10 cellular contexts compared by ENCODE assay signal in genomic region chrX:120562569-120562926, GRCh38. TPM values are rescaled to one million over a fixed set of nuclear protein-coding genes. Genes with fewer than 3 reads are reported as not detected.
DNase-seq lines count a peak whose midpoint lies in the region; ATAC-seq, FAIRE-seq and TF ChIP-seq lines count a peak whose summit lies in the region.
"Had no signal": no experiment of that assay in that cellular context is flagged by ENCODE, and none has a peak within 500 bp of the region (broad histone marks: within the 10 kb centered on the region; RNA-seq: fewer than 3 reads in every experiment).

No MANE protein-coding gene starts in this region.

- no peak for TF ChIP-seq POLR2A in K562 (conservative IDR thresholded peaks at IDR 0.05)

- FAIRE-seq in K562 (lab: Jason Lieb, UNC) = peak; percentile 63
- FAIRE-seq in RCC 7860 (lab: Jason Lieb, UNC) = no peak
- no peak for FAIRE-seq in urothelium cell line (lab: Jason Lieb, UNC)

- TF ChIP-seq CTCF in HEK293 (tag by site-specific recombination; IDR thresholded peaks at IDR 0.05) (no peak), K562 (IDR thresholded peaks at IDR 0.05 in 2 of 3, conservative IDR thresholded peaks at IDR 0.05 in 1 of 3; ENCODE audit: insufficient read depth in 2 of 3, low read depth in 1 of 3, low read length in 3 of 3) (no peak), nephron (IDR thresholded peaks at IDR 0.05; ENCODE audit: unreplicated experiment in 3 of 3) (no peak)

- H3K27ac ChIP-seq in ACC112 (ENCODE audit: low read depth, low read length) = peak overlapping the region; percentile 99; the same call in 1 of the 2 replicates
- H3K27ac ChIP-seq in HEK293 (ENCODE audit: extremely low read depth, low read depth, low read length) = no peak overlapping the region
- H3K27ac ChIP-seq in K562 (ENCODE audit: extremely low read depth, low read depth, low read length) = peak overlapping the region; percentile 99

- H3K36me3 ChIP-seq in ACC112 (ENCODE audit: insufficient read depth, low read length) (peaks cover 8% of the 10 kb centered on the region), HEK293 (ENCODE audit: control insufficient read depth in 2 of 2, insufficient read depth in 1 of 2, low read length in 2 of 2) (peaks cover 0 to 3% of the 10 kb centered on the region in 2 experiments; a peak in 1 of 3 replicates), K562 (ENCODE audit: control insufficient read depth, insufficient read depth, low read length) (peaks cover 6% of the 10 kb centered on the region; the same call in 1 of the 3 replicates)

- H3K4me1 Mint-ChIP-seq in nephron = peaks cover 13% of the 10 kb centered on the region

- H3K27ac Mint-ChIP-seq in nephron = peak overlapping the region; percentile 99

- peaks cover 11% of the 10 kb centered on the region for H3K4me1 ChIP-seq in ACC112 (ENCODE audit: control insufficient read depth, insufficient read depth, low read length, unreplicated experiment)
- H3K4me1 ChIP-seq in HEK293 (ENCODE audit: control insufficient read depth, insufficient read depth, low read length) = no peaks in the 10 kb centered on the region
- peaks cover 11 to 27% of the 10 kb centered on the region in 2 experiments for H3K4me1 ChIP-seq in K562 (replicated peaks in 1 of 2; ENCODE audit: control insufficient read depth in 2 of 2, insufficient read depth in 2 of 2, low read length in 2 of 2)

- POLR2A ChIA-PET in HEK293 (lab: Yijun Ruan, JAX) (no interaction called here), K562 (lab: Yijun Ruan, JAX) (interaction anchor here (0.7 to 3.0 kb wide), 4 partner anchors 11 to 70 kb away, joined by 3 to 13 read pairs (median 4); no protein-coding TSS in a partner anchor)

- intact Hi-C loops in K562 (cut with micrococcal nuclease) = no loop called here

- BruUV-seq in K562 (replicated peaks; lab: Mats Ljungman, UMichigan) = no TSS peak

- H3K9ac ChIP-seq in K562 (ENCODE audit: insufficient read depth in 1 of 2, low read depth in 2 of 2, low read length in 2 of 2) = peak overlapping the region; percentile 47 to 97; a peak in 3 of 4 replicates

- H3K9me3 ChIP-seq in HEK293 (ENCODE audit: control insufficient read depth, insufficient read depth, low read depth, low read length) (no peaks in the 10 kb centered on the region), K562 (replicated peaks; ENCODE audit: control insufficient read depth, insufficient read depth, low read depth, low read length) (no peaks in the 10 kb centered on the region)

- H3K4me2 ChIP-seq in K562 (ENCODE audit: insufficient read depth, low read length) = peak overlapping the region; percentile 86

- no peaks in the 10 kb centered on the region for H3K36me3 Mint-ChIP-seq in nephron (ENCODE audit: low read depth)

- TF ChIP-seq EP300 in K562 (IDR thresholded peaks at IDR 0.05; ENCODE audit: low read length) = no peak

- ATAC-seq in K562 (no peak), GM18870 (IDR thresholded peaks at IDR 0.05; ENCODE audit: unreplicated experiment) (no peak), HG03097 (IDR thresholded peaks at IDR 0.05; ENCODE audit: low FRiP score, unreplicated experiment) (no peak)

- WGBS in K562 (ENCODE audit: insufficient coverage, low coverage, missing lambda C conversion rate) = 0% methylated on average over 2 of the region's 2 CpGs

- in situ Hi-C loops in K562 (cut with MboI) = no loop called here

- H3K27me3 ChIP-seq in ACC112 (ENCODE audit: insufficient read depth, low read length) (no peaks in the 10 kb centered on the region), K562 (ENCODE audit: control insufficient read depth in 2 of 2, insufficient read depth in 2 of 2, low read length in 2 of 2) (no peaks in the 10 kb centered on the region)

- CTCF ChIA-PET in HEK293 (lab: Yijun Ruan, JAX) = no interaction called here
- CTCF ChIA-PET in K562 (lab: Yijun Ruan, JAX; ENCODE audit: low intra/inter-chr PET ratio) = no interaction called here

- peak in 1 of 4 experiments; percentile 40 for DNase-seq in K562 (ENCODE audit: extremely low read depth in 1 of 4, low spot score in 3 of 4)
- no peak for DNase-seq in RCC 7860 (ENCODE audit: low spot score)
- no peak for DNase-seq in urothelium cell line (ENCODE audit: low spot score)
- DNase-seq: DMS79 treated with DMSO at 0.1 percent for 48 hours, NCI-H1436 had no signal

- H4K20me1 ChIP-seq in K562 (replicated peaks; ENCODE audit: control insufficient read depth, insufficient read depth, low read length) = no peaks in the 10 kb centered on the region

- H3K79me2 ChIP-seq in ACC112 (ENCODE audit: control insufficient read depth, insufficient read depth, low read length, unreplicated experiment) (peaks cover 39% of the 10 kb centered on the region), K562 (ENCODE audit: control insufficient read depth, insufficient read depth, low read length) (peaks cover 44% of the 10 kb centered on the region)

- TF ChIP-seq RAD21 in K562 (CRISPR knock-in tag; conservative IDR thresholded peaks at IDR 0.05 in 1 of 2, IDR thresholded peaks at IDR 0.05 in 1 of 2) = no peak

- H3K9me3 Mint-ChIP-seq in nephron = no peaks in the 10 kb centered on the region

- H3K4me3 ChIP-seq in ACC112 (ENCODE audit: low read depth, low read length) (peak overlapping the region; percentile 98), HEK293 (ENCODE audit: low read depth, low read length) (no peak overlapping the region), K562 (peak overlapping the region; percentile 80; the same call in 1 of the 2 replicates)

- H3K27me3 Mint-ChIP-seq in nephron (ENCODE audit: low read depth) = no peaks in the 10 kb centered on the region

- peak overlapping the region; percentile 92 to 94 (median 94) for H3K4me3 Mint-ChIP-seq in nephron

- H2AFZ ChIP-seq in ACC112 (ENCODE audit: low read length, unreplicated experiment) (no peak overlapping the region), K562 (ENCODE audit: low read depth, low read length) (peak overlapping the region; percentile 77)

- no peaks in the 10 kb centered on the region for H3K9me1 ChIP-seq in K562 (ENCODE audit: control insufficient read depth, insufficient read depth, low read length)

TF ChIP-seq in HEK293, 187 proteins besides CTCF, POLR2A, EP300 and RAD21 (continues in another document):
- TF ChIP-seq ZNF645 (tag by site-specific recombination; IDR thresholded peaks at IDR 0.05) = no peak

TF ChIP-seq in K562, 482 proteins besides CTCF, POLR2A, EP300 and RAD21 (continues in another document):
- no peak for TF ChIP-seq NCOA2 (IDR thresholded peaks at IDR 0.05; ENCODE audit: partially characterized antibody in 2 of 2)
- TF ChIP-seq SMAD4 (CRISPR knock-in tag; conservative IDR thresholded peaks at IDR 0.05) = 0 out of 2 replicates have a peak, but pooled peaks have one; percentile 24
- peak; percentile 21; the same call in 1 of the 2 replicates for TF ChIP-seq GABPA (tag; conservative IDR thresholded peaks at IDR 0.05; ENCODE audit: low read depth)
- peak; percentile 63 to 77 for TF ChIP-seq FOXK2 (conservative IDR thresholded peaks at IDR 0.05 in 1 of 2, IDR thresholded peaks at IDR 0.05 in 1 of 2; ENCODE audit: low read depth in 2 of 2)
- no peak for TF ChIP-seq PML (IDR thresholded peaks at IDR 0.05; ENCODE audit: low read length)
- TF ChIP-seq ZNF134 (CRISPR knock-in tag; conservative IDR thresholded peaks at IDR 0.05) = 0 out of 2 replicates have a peak, but pooled peaks have one; percentile 10
- TF ChIP-seq NR2C2 (CRISPR knock-in tag; IDR thresholded peaks at IDR 0.05) = no peak
- TF ChIP-seq NR2C2 (tag; IDR thresholded peaks at IDR 0.05) = peak; percentile 32; the same call in 1 of the 2 replicates
- no peak for TF ChIP-seq ZNF175 (CRISPR knock-in tag; IDR thresholded peaks at IDR 0.05; ENCODE audit: low read depth)

RNA-seq across cellular contexts. Expression of gene CUL4B, which starts 1.8 kb away (rescaled TPM):
- total RNA-seq in K562 (2011; cell fraction: chromatin; rRNA removed; ENCODE audit: low replicate concordance) = 26.9 and 40.8 TPM in 2 replicates
- 6.5 and 8.3 TPM in 2 replicates for total RNA-seq in K562 (2011; cell fraction: nucleolus; rRNA removed)
- total RNA-seq in K562 (2011; cell fraction: nucleoplasm; rRNA removed) = 12.4 and 16.1 TPM in 2 replicates
- total RNA-seq in K562 (2014; rRNA removed) (14.7 and 15.0 TPM in 2 replicates), K562 (2014; rRNA removed; fragmentation: Illumina TruSeq; extraction: Trizol) (41.5 and 49.0 TPM in 2 replicates), K562 (2015; rRNA removed; fragmentation: Illumina TruSeq; extraction: Trizol) (35.4 and 37.5 TPM in 2 replicates), K562 (2021) (40.9 and 43.2 TPM in 2 replicates)
- polyA plus RNA-seq in K562 (2011; rRNA removed) (41.7 and 51.7 TPM in 2 replicates), K562 (2014; fragmentation: Illumina TruSeq; extraction: Trizol) (33.9 and 39.0 TPM in 2 replicates), K562 (2014; fragmentation: Nextera tagmentation; extraction: Ambion mirVana) (10 to 100 TPM; 15.5 to 23.6 TPM), K562 (2014; rRNA removed) (25.8 and 33.5 TPM in 2 replicates)
- 15.0 and 21.1 TPM in 2 replicates for polyA plus RNA-seq in K562 (2011; cell fraction: cytosol; rRNA removed)
- polyA plus RNA-seq in K562 (2011; cell fraction: nucleus; rRNA removed) = 29.9 and 30.6 TPM in 2 replicates
- polyA plus RNA-seq in K562 (2012) = 31.8 and 38.6 TPM in 2 replicates
- polyA minus RNA-seq in K562 (2011; rRNA and poly(A)+ RNA removed) = 69.6 and 78.1 TPM in 2 replicates
- polyA minus RNA-seq in K562 (2011; cell fraction: cytosol; rRNA and poly(A)+ RNA removed) = 21.6 and 31.1 TPM in 2 replicates
- polyA minus RNA-seq in K562 (2011; cell fraction: nucleus; rRNA and poly(A)+ RNA removed) = 12.4 and 23.2 TPM in 2 replicates

RNA-seq across cellular contexts. Expression of gene MCTS1, which starts 41.4 kb away (rescaled TPM):
- total RNA-seq in K562 (2011; cell fraction: chromatin; rRNA removed; ENCODE audit: low replicate concordance) = 28.2 and 51.5 TPM in 2 replicates
- 15.8 and 18.9 TPM in 2 replicates for total RNA-seq in K562 (2011; cell fraction: nucleolus; rRNA removed)
- 34.3 and 41.1 TPM in 2 replicates for total RNA-seq in K562 (2011; cell fraction: nucleoplasm; rRNA removed)
- total RNA-seq in K562 (2014; rRNA removed) (64.9 and 65.3 TPM in 2 replicates), K562 (2014; rRNA removed; fragmentation: Illumina TruSeq; extraction: Trizol) (153 and 171 TPM in 2 replicates), K562 (2015; rRNA removed; fragmentation: Illumina TruSeq; extraction: Trizol) (140 and 152 TPM in 2 replicates), K562 (2021) (101 and 114 TPM in 2 replicates)
- polyA plus RNA-seq in K562 (2011; rRNA removed) (149 and 204 TPM in 2 replicates), K562 (2014; fragmentation: Illumina TruSeq; extraction: Trizol) (145 and 148 TPM in 2 replicates), K562 (2014; fragmentation: Nextera tagmentation; extraction: Ambion mirVana) (100 to 1,000 TPM; 270 to 300 TPM), K562 (2014; rRNA removed) (117 and 120 TPM in 2 replicates)
- 30.9 and 57.9 TPM in 2 replicates for polyA plus RNA-seq in K562 (2011; cell fraction: cytosol; rRNA removed)
- 17.2 and 35.3 TPM in 2 replicates for polyA plus RNA-seq in K562 (2011; cell fraction: nucleus; rRNA removed)
- 120 and 163 TPM in 2 replicates for polyA plus RNA-seq in K562 (2012)
- 44.9 and 63.6 TPM in 2 replicates for polyA minus RNA-seq in K562 (2011; rRNA and poly(A)+ RNA removed)
- 17.7 and 29.4 TPM in 2 replicates for polyA minus RNA-seq in K562 (2011; cell fraction: cytosol; rRNA and poly(A)+ RNA removed)
- polyA minus RNA-seq in K562 (2011; cell fraction: nucleus; rRNA and poly(A)+ RNA removed) = 15.2 and 29.4 TPM in 2 replicates
